In genomic region chr19:29117926-29118325, GRCh38 we compare ENCODE assay signal across 27 cellular contexts.
"Had no signal": no experiment of that assay in that cellular context is flagged by ENCODE, and none has a peak within 500 bp of the region (broad histone marks: within the 10 kb centered on the region; RNA-seq: fewer than 3 reads in every experiment).

No MANE protein-coding gene starts in this region.

- H3K4me1 Mint-ChIP-seq: activated CD4-positive, alpha-beta T cell treated with anti-CD3 and anti-CD28 coated beads, Interleukin-2, amount 10 ng/mL, durations not matched to agents 24 days and 14 days; activated naive CD4-positive, alpha-beta T cell treated with anti-CD3 and anti-CD28 coated beads, Interleukin-2, amount 50 U/mL, for 24 hours; activated T-helper 17 cell treated with anti-CD3 and anti-CD28 coated beads, Interleukin-2, amount 50 U/mL, for 72 hours had no signal

- H3K9me3 Mint-ChIP-seq: activated CD4-positive, alpha-beta T cell treated with anti-CD3 and anti-CD28 coated beads, Interleukin-2, amount 10 ng/mL, durations not matched to agents 24 days and 14 days had no signal

- DNase-seq: activated CD4-positive, alpha-beta T cell treated with anti-CD3 and anti-CD28 coated beads, Interleukin-2, amount 10 ng/mL, durations not matched to agents 24 days and 14 days; activated CD4-positive, alpha-beta T cell treated with anti-CD3 and anti-CD28 coated beads, Interleukin-2, amount 50 U/mL, for 4 hours; activated CD8-positive, alpha-beta T cell treated with anti-CD3 and anti-CD28 coated beads for 36 hours; activated effector memory CD4-positive, alpha-beta T cell treated with anti-CD3 and anti-CD28 coated beads, Interleukin-2, amount 50 U/mL, for 16 hours; activated naive CD4-positive, alpha-beta T cell treated with Interleukin-2 at 50 U/mL for 16 hours; activated T-cell treated with anti-CD3 and anti-CD28 coated beads, Interleukin-2, amount 50 U/mL, for 1 hour; activated T-cell treated with anti-CD3 and anti-CD28 coated beads, Interleukin-2, amount 50 U/mL, for 72 hours; adrenal gland; Kasumi-1; KG1; MG63; NCI-H1092; NCI-H1436 treated with DMSO at 0.1 percent for 48 hours; NCI-H1694 treated with DMSO at 0.1 percent for 48 hours; NCI-H2029; NCI-H345; NCI-H524 treated with DMSO at 0.1 percent for 48 hours; NK-92 treated with Interleukin-12 subunit alpha and Interleukin-12 subunit beta, amount 100 ng/mL, for 24 hours; PC-9; SIG-M5; SW 1271; T-helper 1 cell; T1000 had no signal

- H3K4me3 Mint-ChIP-seq: activated CD4-positive, alpha-beta T cell treated with anti-CD3 and anti-CD28 coated beads, Interleukin-2, amount 10 ng/mL, durations not matched to agents 24 days and 14 days; activated CD8-positive, alpha-beta T cell treated with anti-CD3 and anti-CD28 coated beads for 36 hours; activated naive CD4-positive, alpha-beta T cell treated with anti-CD3 and anti-CD28 coated beads, Interleukin-2, amount 50 U/mL, for 24 hours; activated T-cell treated with anti-CD3 and anti-CD28 coated beads, Interleukin-2, amount 50 U/mL, for 72 hours; activated T-helper 17 cell treated with anti-CD3 and anti-CD28 coated beads, Interleukin-2, amount 50 U/mL, for 72 hours; brain had no signal

- H3K27ac Mint-ChIP-seq: activated CD4-positive, alpha-beta T cell treated with anti-CD3 and anti-CD28 coated beads, Interleukin-2, amount 10 ng/mL, durations not matched to agents 24 days and 14 days; activated CD8-positive, alpha-beta T cell treated with anti-CD3 and anti-CD28 coated beads for 36 hours; activated naive CD4-positive, alpha-beta T cell treated with anti-CD3 and anti-CD28 coated beads, Interleukin-2, amount 50 U/mL, for 24 hours; activated T-cell treated with anti-CD3 and anti-CD28 coated beads, Interleukin-2, amount 50 U/mL, for 72 hours; activated T-helper 17 cell treated with anti-CD3 and anti-CD28 coated beads, Interleukin-2, amount 50 U/mL, for 72 hours had no signal

- ATAC-seq: activated CD8-positive, alpha-beta T cell treated with anti-CD3 and anti-CD28 coated beads for 36 hours; activated T-cell treated with anti-CD3 and anti-CD28 coated beads, Interleukin-2, amount 50 U/mL, for 72 hours; activated T-helper 17 cell treated with anti-CD3 and anti-CD28 coated beads, Interleukin-2, amount 50 U/mL, for 72 hours; Right ventricle myocardium inferior had no signal

- H3K27me3 Mint-ChIP-seq: activated CD4-positive, alpha-beta T cell treated with anti-CD3 and anti-CD28 coated beads, Interleukin-2, amount 10 ng/mL, durations not matched to agents 24 days and 14 days; activated CD8-positive, alpha-beta T cell treated with anti-CD3 and anti-CD28 coated beads for 36 hours; activated T-helper 17 cell treated with anti-CD3 and anti-CD28 coated beads, Interleukin-2, amount 50 U/mL, for 72 hours had no signal

- H3K36me3 Mint-ChIP-seq: activated naive CD4-positive, alpha-beta T cell treated with anti-CD3 and anti-CD28 coated beads, Interleukin-2, amount 50 U/mL, for 24 hours; brain had no signal
